Comparison of ENCODE assay signal across 17 cellular contexts in genomic region chr22:47621253-47621652, GRCh38.
"Had no signal": no experiment of that assay in that cellular context is flagged by ENCODE, and none has a peak within 500 bp of the region (broad histone marks: within the 10 kb centered on the region; RNA-seq: fewer than 3 reads in every experiment).

No MANE protein-coding gene starts in this region.

- H3K27ac Mint-ChIP-seq: activated naive CD4-positive, alpha-beta T cell treated with anti-CD3 and anti-CD28 coated beads, Interleukin-2, amount 50 U/mL, for 72 hours; activated T-helper 1 cell treated with anti-CD3 and anti-CD28 coated beads, Interleukin-12 subunit alpha, Interleukin-12 subunit beta, Interleukin-2, Interleukin-4 antibody, amounts not matched to agents 30 ng/mL and 10 ng/mL and 1 ng/mL, durations not matched to agents 14 hours and 24 hours and 36 hours; effector memory CD8-positive, alpha-beta T cell; nephron; WTC11 had no signal

- FAIRE-seq: TTC549 had no signal

- H3K9me3 Mint-ChIP-seq: activated naive CD4-positive, alpha-beta T cell treated with anti-CD3 and anti-CD28 coated beads, Interleukin-2, amount 50 U/mL, for 72 hours; activated T-helper 1 cell treated with anti-CD3 and anti-CD28 coated beads, Interleukin-12 subunit alpha, Interleukin-12 subunit beta, Interleukin-2, Interleukin-4 antibody, amounts not matched to agents 30 ng/mL and 10 ng/mL and 1 ng/mL, durations not matched to agents 14 hours and 24 hours and 36 hours; effector memory CD8-positive, alpha-beta T cell had no signal

- H3K27me3 ChIP-seq: ascending aorta, brain microvascular endothelial cell had no signal

- H3K27ac ChIP-seq: ascending aorta, brain microvascular endothelial cell, esophagus squamous epithelium, gastrocnemius medialis, thoracic aorta had no signal

- DNase-seq: brain microvascular endothelial cell; central memory CD4-positive, alpha-beta T cell; effector memory CD8-positive, alpha-beta T cell; esophagus squamous epithelium; gastrocnemius medialis; hypothalamus; nucleus accumbens; stimulated activated CD4-positive, alpha-beta T cell treated with anti-CD3 and anti-CD28 coated beads, Interleukin-4, amount 100 ng/mL, for 1 hour; stimulated activated naive CD4-positive, alpha-beta T cell had no signal

- H3K9me3 ChIP-seq: ascending aorta, esophagus squamous epithelium, gastrocnemius medialis, thoracic aorta had no signal

- H3K36me3 Mint-ChIP-seq: activated naive CD4-positive, alpha-beta T cell treated with anti-CD3 and anti-CD28 coated beads, Interleukin-2, amount 50 U/mL, for 72 hours; WTC11 had no signal

- H3K4me3 ChIP-seq: ascending aorta, esophagus squamous epithelium, gastrocnemius medialis, thoracic aorta had no signal

- H3K4me1 ChIP-seq: ascending aorta, esophagus squamous epithelium, gastrocnemius medialis had no signal

- H3K4me1 Mint-ChIP-seq: nephron, WTC11 had no signal

- H3K4me3 Mint-ChIP-seq: activated T-helper 1 cell treated with anti-CD3 and anti-CD28 coated beads, Interleukin-12 subunit alpha, Interleukin-12 subunit beta, Interleukin-2, Interleukin-4 antibody, amounts not matched to agents 30 ng/mL and 10 ng/mL and 1 ng/mL, durations not matched to agents 14 hours and 24 hours and 36 hours; effector memory CD8-positive, alpha-beta T cell; nephron; WTC11 had no signal

- ATAC-seq: activated naive CD4-positive, alpha-beta T cell treated with anti-CD3 and anti-CD28 coated beads, Interleukin-2, amount 50 U/mL, for 72 hours; effector memory CD8-positive, alpha-beta T cell; gastrocnemius medialis; SK-N-SH treated with all-trans-retinoic acid at 6 μM for 48 hours; WTC11 had no signal

- H3K36me3 ChIP-seq: ascending aorta, brain microvascular endothelial cell, esophagus squamous epithelium, gastrocnemius medialis, thoracic aorta had no signal
